1 cellular context compared by ENCODE assay signal in the genomic region with DNA sequence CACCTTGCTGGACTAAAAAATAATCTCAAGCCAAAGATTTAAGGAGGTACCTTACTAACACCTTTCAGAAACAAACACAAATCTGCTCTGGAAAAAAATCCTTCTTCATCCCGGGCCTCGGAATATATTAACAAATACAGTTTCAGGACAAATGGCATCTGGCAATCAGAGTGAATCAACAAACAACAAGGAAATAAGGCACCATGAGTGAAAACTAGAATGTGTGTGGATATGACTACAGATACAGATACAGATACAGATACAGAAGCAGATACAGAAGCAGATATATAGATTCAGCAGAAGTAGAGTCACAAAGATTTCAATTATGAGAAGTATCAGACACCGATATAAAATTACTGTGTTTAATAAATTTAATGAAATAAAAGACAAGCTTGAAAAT.
TF ChIP-seq lines count a peak whose summit lies in the region.

No MANE protein-coding gene starts in this region.

TF ChIP-seq in K562, 482 proteins besides CTCF, POLR2A, EP300 and RAD21 (continued from another document):
- no peak for TF ChIP-seq SUPT5H (IDR thresholded peaks at IDR 0.05)
- TF ChIP-seq MEIS2 (IDR thresholded peaks at IDR 0.05; ENCODE audit: partially characterized antibody): no peak
- TF ChIP-seq, protein P1, sequence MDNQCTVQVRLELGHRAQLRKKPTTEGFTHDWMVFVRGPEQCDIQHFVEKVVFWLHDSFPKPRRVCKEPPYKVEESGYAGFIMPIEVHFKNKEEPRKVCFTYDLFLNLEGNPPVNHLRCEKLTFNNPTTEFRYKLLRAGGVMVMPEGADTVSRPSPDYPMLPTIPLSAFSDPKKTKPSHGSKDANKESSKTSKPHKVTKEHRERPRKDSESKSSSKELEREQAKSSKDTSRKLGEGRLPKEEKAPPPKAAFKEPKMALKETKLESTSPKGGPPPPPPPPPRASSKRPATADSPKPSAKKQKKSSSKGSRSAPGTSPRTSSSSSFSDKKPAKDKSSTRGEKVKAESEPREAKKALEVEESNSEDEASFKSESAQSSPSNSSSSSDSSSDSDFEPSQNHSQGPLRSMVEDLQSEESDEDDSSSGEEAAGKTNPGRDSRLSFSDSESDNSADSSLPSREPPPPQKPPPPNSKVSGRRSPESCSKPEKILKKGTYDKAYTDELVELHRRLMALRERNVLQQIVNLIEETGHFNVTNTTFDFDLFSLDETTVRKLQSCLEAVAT (IDR thresholded peaks at IDR 0.05): no peak
